8 cellular contexts compared by ENCODE assay signal in genomic region chr5:111092062-111092853, GRCh38. TPM values are rescaled to one million over a fixed set of nuclear protein-coding genes. Genes with fewer than 3 reads are reported as not detected.
A peak's percentile ranks its signal among the peaks of the same experiment; 100 is the strongest.
DNase-seq lines count a peak whose midpoint lies in the region; ATAC-seq, FAIRE-seq and TF ChIP-seq lines count a peak whose summit lies in the region.

Gene WDR36 (plus strand): TSS chr5:111092348. CDS start chr5:111092457, 109 bp downstream.

- 0 to 3% methylated on average over 36 to 42 of the region's 50 CpGs for WGBS in mesodermal cell (ENCODE audit: insufficient coverage in 2 of 2), 2 experiments

- H3K4me1 ChIP-seq in OCI-LY1 (ENCODE audit: insufficient read depth, low read length, severe bottlenecking) (peaks cover 23% of the 10 kb centered on the region), mesodermal cell (ENCODE audit: control insufficient read depth, insufficient read depth, low read length, poor library complexity, severe bottlenecking) (peaks cover 7% of the 10 kb centered on the region)

- peak within 1 kb of the TSS; percentile 99 for H3K4me3 Mint-ChIP-seq in endothelial cell (ENCODE audit: unreplicated experiment)

- H2AFZ ChIP-seq in OCI-LY1 (ENCODE audit: low read length) = peak within 1 kb of the TSS; percentile 93

- H3K9ac ChIP-seq in OCI-LY1 (ENCODE audit: low read length) = peak within 1 kb of the TSS; percentile 87

- peaks cover 15% of the 10 kb centered on the region for H3K4me1 Mint-ChIP-seq in endothelial cell (ENCODE audit: unreplicated experiment)

- DNase-seq in D721Med (ENCODE audit: insufficient read length, low spot score) (no peak), HuH-7 (ENCODE audit: low spot score) (peak; percentile 68), endothelial cell (ENCODE audit: low spot score) (peak; percentile 89)
- peak; percentile 86 for DNase-seq in activated CD8-positive, alpha-beta memory T cell treated with anti-CD3 and anti-CD28 coated beads, Interleukin-2, amount 50 U/mL, for 4 hours
- peak; percentile 79 for DNase-seq in stimulated activated CD8-positive, alpha-beta memory T cell treated with anti-CD3 and anti-CD28 coated beads, Interleukin-15, amount 100 ng/mL, for 24 hours (ENCODE audit: low read depth)

- peak within 1 kb of the TSS; percentile 71 for H3K4me2 ChIP-seq in OCI-LY1 (ENCODE audit: low read length)

- H3K9me2 ChIP-seq in OCI-LY1 (ENCODE audit: low read depth, low read length) = no peaks in the 10 kb centered on the region

- H3K36me3 ChIP-seq in OCI-LY1 (ENCODE audit: insufficient read depth, low read length) (peaks cover 27% of the 10 kb centered on the region), mesodermal cell (ENCODE audit: control insufficient read depth, insufficient read depth, low read length) (peaks cover 18% of the 10 kb centered on the region)

- H3K4me3 ChIP-seq in OCI-LY1 (ENCODE audit: low read depth, low read length, poor library complexity, severe bottlenecking) = peak within 1 kb of the TSS; percentile 90
- H3K4me3 ChIP-seq in mesodermal cell (ENCODE audit: extremely low read depth, insufficient read depth, low read length, poor library complexity, severe bottlenecking) = peak within 1 kb of the TSS; percentile 81

- peak within 1 kb of the TSS; percentile 93 for H3K27ac Mint-ChIP-seq in endothelial cell (ENCODE audit: unreplicated experiment)

- TF ChIP-seq CTCF in D721Med (IDR thresholded peaks at IDR 0.05; ENCODE audit: insufficient read depth, missing control alignments) = no peak
- TF ChIP-seq CTCF in OCI-LY1 (IDR thresholded peaks at IDR 0.05; ENCODE audit: low read length) = no peak
- no peak for TF ChIP-seq CTCF in endothelial cell (IDR thresholded peaks at IDR 0.05; ENCODE audit: unreplicated experiment)

- H3K79me2 ChIP-seq in OCI-LY1 (ENCODE audit: insufficient read depth, low read length) = peaks cover 35% of the 10 kb centered on the region

- no peaks in the 10 kb centered on the region for H3K27me3 Mint-ChIP-seq in endothelial cell (ENCODE audit: unreplicated experiment)

- no peaks in the 10 kb centered on the region for H3K27me3 ChIP-seq in OCI-LY1 (ENCODE audit: insufficient read depth, low read length)

- ATAC-seq in GM21526 (IDR thresholded peaks at IDR 0.05; ENCODE audit: low FRiP score, unreplicated experiment) = peak; percentile 96

- no peaks in the 10 kb centered on the region for H4K20me1 ChIP-seq in OCI-LY1 (ENCODE audit: insufficient read depth, low read length)

- H3K36me3 Mint-ChIP-seq in endothelial cell (ENCODE audit: low read depth, unreplicated experiment) = peaks cover 3% of the 10 kb centered on the region

- no peaks in the 10 kb centered on the region for H3K9me3 Mint-ChIP-seq in endothelial cell (ENCODE audit: unreplicated experiment)

- FAIRE-seq in D721Med (lab: Jason Lieb, UNC) = peak; percentile 74

- H3K9me3 ChIP-seq in OCI-LY1 (ENCODE audit: low read length) = no peaks in the 10 kb centered on the region
- no peaks in the 10 kb centered on the region for H3K9me3 ChIP-seq in mesodermal cell (ENCODE audit: control insufficient read depth, low read length)

- no peak within 1 kb of the TSS for H3K27ac ChIP-seq in OCI-LY1 (ENCODE audit: low read depth, low read length, poor library complexity, severe bottlenecking)
- H3K27ac ChIP-seq in mesodermal cell (ENCODE audit: low read depth, low read length, severe bottlenecking) = peak within 1 kb of the TSS; percentile 73

- no peaks in the 10 kb centered on the region for H3F3A ChIP-seq in OCI-LY1 (ENCODE audit: insufficient read depth, low read length)

RNA-seq across cellular contexts. Expression of gene WDR36, which starts in this region (rescaled TPM):
- 25.2 TPM for total RNA-seq in endothelial cell (ENCODE audit: unreplicated experiment)
- 19.6 TPM for polyA plus RNA-seq in mesodermal cell (2013, experiment 1 of 2)
- 21.7 TPM for polyA plus RNA-seq in mesodermal cell (2013, experiment 2 of 2)
